Comparison of ENCODE assay signal across 1 cellular context in genomic region chr12:107404981-107405380, GRCh38.
TF ChIP-seq lines count a peak whose summit lies in the region.

No MANE protein-coding gene starts in this region.

TF ChIP-seq in GM23338, 12 proteins besides CTCF, POLR2A, EP300 and RAD21 (continued from another document):
- TF ChIP-seq ZNF462 (CRISPR knock-in tag; IDR thresholded peaks at IDR 0.05) (no peak), NANOG (IDR thresholded peaks at IDR 0.05; ENCODE audit: borderline replicate concordance) (no peak), ZNF114 (CRISPR knock-in tag; IDR thresholded peaks at IDR 0.05) (no peak), ZNF331 (CRISPR knock-in tag; IDR thresholded peaks at IDR 0.05; ENCODE audit: low read depth) (no peak), STAT1 (IDR thresholded peaks at IDR 0.05; ENCODE audit: unreplicated experiment) (no peak)
TF ChIP-seq in GM23338: peak in this region for 0.
